9 cellular contexts compared by ENCODE assay signal in genomic region chr5:96962540-96962991, GRCh38. TPM values are rescaled to one million over a fixed set of nuclear protein-coding genes. Genes with fewer than 3 reads are reported as not detected.
DNase-seq lines count a peak whose midpoint lies in the region; ATAC-seq and TF ChIP-seq lines count a peak whose summit lies in the region.
"Had no signal": no experiment of that assay in that cellular context is flagged by ENCODE, and none has a peak within 500 bp of the region (broad histone marks: within the 10 kb centered on the region; RNA-seq: fewer than 3 reads in every experiment).

No MANE protein-coding gene starts in this region.

- H3K9me3 Mint-ChIP-seq in WTC11: peaks cover 6% of the 10 kb centered on the region; the same call in 1 of the 2 replicates
- H3K9me3 Mint-ChIP-seq: H9 had no signal

- H3K4me3 ChIP-seq in HEK293 (ENCODE audit: low read depth, low read length) (no peak overlapping the region), Peyer's patch (no peak overlapping the region), esophagus muscularis mucosa (no peak overlapping the region), skeletal muscle tissue (ENCODE audit: low read length in 3 of 3) (peak overlapping the region in 1 of 3 donors; percentile 3)
- H3K4me3 ChIP-seq: adrenal gland had no signal

- 70% methylated on average over 4 of the region's 4 CpGs for WGBS in esophagus muscularis mucosa

- TF ChIP-seq CTCF in HEK293 (tag by site-specific recombination; IDR thresholded peaks at IDR 0.05): no peak
- no peak for TF ChIP-seq CTCF in Peyer's patch (IDR thresholded peaks at IDR 0.05)
- no peak for TF ChIP-seq CTCF in esophagus muscularis mucosa (IDR thresholded peaks at IDR 0.05)
- TF ChIP-seq CTCF in WTC11 (IDR thresholded peaks at IDR 0.05): no peak

- H3K4me1 Mint-ChIP-seq in WTC11: peaks cover 5% of the 10 kb centered on the region

- POLR2A ChIA-PET in HEK293 (lab: Yijun Ruan, JAX): interaction anchor here (1.4 kb wide), 1 partner anchor 27 kb away, joined by 3 read pairs; the partner anchor contains the start of gene LNPEP
- POLR2A ChIA-PET in WTC11 (lab: Charles Lee): no interaction called here

- no peak overlapping the region for H3K27ac Mint-ChIP-seq in WTC11
- H3K27ac Mint-ChIP-seq: H9 had no signal

- H3K9me3 ChIP-seq in HEK293 (ENCODE audit: control insufficient read depth, insufficient read depth, low read depth, low read length) (no peaks in the 10 kb centered on the region), Peyer's patch (no peaks in the 10 kb centered on the region), esophagus muscularis mucosa (no peaks in the 10 kb centered on the region), skeletal muscle tissue (ENCODE audit: control insufficient read depth in 3 of 3, low read length in 3 of 3) (no peaks in the 10 kb centered on the region)
- H3K9me3 ChIP-seq: adrenal gland had no signal

- intact Hi-C loops in esophagus muscularis mucosa (cut with DNase I): no loop called here

- no peak overlapping the region for H3K9ac ChIP-seq in skeletal muscle tissue (ENCODE audit: low read depth in 1 of 3, low read length in 3 of 3)

- no peaks in the 10 kb centered on the region for H3K36me3 Mint-ChIP-seq in WTC11

- H3K27me3 Mint-ChIP-seq in WTC11 (ENCODE audit: low read depth): no peaks in the 10 kb centered on the region

- no peak overlapping the region for H3K4me3 Mint-ChIP-seq in WTC11
- H3K4me3 Mint-ChIP-seq: H9 had no signal

- DNase-seq in Peyer's patch (no peak), esophagus muscularis mucosa (ENCODE audit: extremely low spot score) (no peak), WTC11 (ENCODE audit: low spot score) (no peak), amygdala (lab: John Stamatoyannopoulos, UW) (no peak)
- DNase-seq: H9 had no signal

- H3K4me1 ChIP-seq in HEK293 (ENCODE audit: control insufficient read depth, insufficient read depth, low read length): peaks cover 20% of the 10 kb centered on the region
- peaks cover 0 to 24% (median 6%) of the 10 kb centered on the region in 4 donors for H3K4me1 ChIP-seq in Peyer's patch
- peaks cover 32 to 39% (median 37%) of the 10 kb centered on the region in 4 donors for H3K4me1 ChIP-seq in esophagus muscularis mucosa
- H3K4me1 ChIP-seq in skeletal muscle tissue (ENCODE audit: control insufficient read depth in 3 of 3, insufficient read depth in 3 of 3, low read length in 3 of 3): peaks cover 18 to 26% (median 23%) of the 10 kb centered on the region in 3 donors

- 0 out of 2 replicates have a peak overlapping the region, but pooled peaks have one; percentile 39 for H3K27ac ChIP-seq in HEK293 (ENCODE audit: extremely low read depth, low read depth, low read length)
- H3K27ac ChIP-seq in Peyer's patch: peak overlapping the region; percentile 60 to 65 (median 62)
- H3K27ac ChIP-seq in esophagus muscularis mucosa (replicated peaks in 1 of 4): peak overlapping the region in 3 of 4 donors; percentile 20 to 60 (median 21)
- H3K27ac ChIP-seq in skeletal muscle tissue (ENCODE audit: low read depth, low read length): peak overlapping the region; percentile 54

- TF ChIP-seq POLR2A in Peyer's patch (IDR thresholded peaks at IDR 0.05) (no peak), esophagus muscularis mucosa (IDR thresholded peaks at IDR 0.05; ENCODE audit: low read depth) (no peak)

- no peaks in the 10 kb centered on the region for H3K36me3 ChIP-seq in HEK293 (ENCODE audit: control insufficient read depth in 2 of 2, insufficient read depth in 1 of 2, low read length in 2 of 2)
- no peaks in the 10 kb centered on the region for H3K36me3 ChIP-seq in Peyer's patch
- no peaks in the 10 kb centered on the region for H3K36me3 ChIP-seq in esophagus muscularis mucosa
- H3K36me3 ChIP-seq in skeletal muscle tissue (ENCODE audit: control insufficient read depth in 3 of 3, insufficient read depth in 3 of 3, low read length in 3 of 3): no peaks in the 10 kb centered on the region
- H3K36me3 ChIP-seq: adrenal gland had no signal

- H3K27me3 ChIP-seq in Peyer's patch (no peaks in the 10 kb centered on the region), esophagus muscularis mucosa (no peaks in the 10 kb centered on the region), skeletal muscle tissue (ENCODE audit: control insufficient read depth in 3 of 3, insufficient read depth in 3 of 3, low read length in 3 of 3) (no peaks in the 10 kb centered on the region)
- H3K27me3 ChIP-seq: adrenal gland had no signal

- TF ChIP-seq EP300 in esophagus muscularis mucosa (IDR thresholded peaks at IDR 0.05): no peak

- no peak for ATAC-seq in WTC11
- ATAC-seq in HG02588 (IDR thresholded peaks at IDR 0.05; ENCODE audit: unreplicated experiment): no peak

- CTCF ChIA-PET in HEK293 (lab: Yijun Ruan, JAX): interaction anchor here (0.9 to 1.4 kb wide), 2 partner anchors 35 to 626 kb away, joined by 3 to 4 read pairs; no protein-coding TSS in a partner anchor
- CTCF ChIA-PET in WTC11 (lab: Charles Lee): interaction anchor here (0.7 to 1.3 kb wide), 2 partner anchors 9 to 26 kb away, joined by 3 read pairs; partner anchors contain the start of gene LNPEP

TF ChIP-seq in HEK293, 187 proteins besides CTCF, POLR2A, EP300 and RAD21:
- TF ChIP-seq BCL11A (tag by site-specific recombination; IDR thresholded peaks at IDR 0.05; ENCODE audit: low read depth): no peak
- peak; percentile 38 for TF ChIP-seq ZNF335 (tag by site-specific recombination; conservative IDR thresholded peaks at IDR 0.05)
- TF ChIP-seq ZNF600 (tag by site-specific recombination; IDR thresholded peaks at IDR 0.05): 0 out of 2 replicates have a peak, but pooled peaks have one; percentile 21

TF ChIP-seq in WTC11, 78 proteins besides CTCF, POLR2A, EP300 and RAD21:
- TF ChIP-seq, protein P1, sequence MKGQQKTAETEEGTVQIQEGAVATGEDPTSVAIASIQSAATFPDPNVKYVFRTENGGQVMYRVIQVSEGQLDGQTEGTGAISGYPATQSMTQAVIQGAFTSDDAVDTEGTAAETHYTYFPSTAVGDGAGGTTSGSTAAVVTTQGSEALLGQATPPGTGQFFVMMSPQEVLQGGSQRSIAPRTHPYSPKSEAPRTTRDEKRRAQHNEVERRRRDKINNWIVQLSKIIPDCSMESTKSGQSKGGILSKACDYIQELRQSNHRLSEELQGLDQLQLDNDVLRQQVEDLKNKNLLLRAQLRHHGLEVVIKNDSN (CRISPR knock-in tag; IDR thresholded peaks at IDR 0.05): no peak
- TF ChIP-seq GABPB1 (CRISPR knock-in tag; IDR thresholded peaks at IDR 0.05) (no peak), GRHL2 (CRISPR knock-in tag; IDR thresholded peaks at IDR 0.05; ENCODE audit: insufficient replicate concordance, severe bottlenecking) (no peak)
- TF ChIP-seq, protein P2, sequence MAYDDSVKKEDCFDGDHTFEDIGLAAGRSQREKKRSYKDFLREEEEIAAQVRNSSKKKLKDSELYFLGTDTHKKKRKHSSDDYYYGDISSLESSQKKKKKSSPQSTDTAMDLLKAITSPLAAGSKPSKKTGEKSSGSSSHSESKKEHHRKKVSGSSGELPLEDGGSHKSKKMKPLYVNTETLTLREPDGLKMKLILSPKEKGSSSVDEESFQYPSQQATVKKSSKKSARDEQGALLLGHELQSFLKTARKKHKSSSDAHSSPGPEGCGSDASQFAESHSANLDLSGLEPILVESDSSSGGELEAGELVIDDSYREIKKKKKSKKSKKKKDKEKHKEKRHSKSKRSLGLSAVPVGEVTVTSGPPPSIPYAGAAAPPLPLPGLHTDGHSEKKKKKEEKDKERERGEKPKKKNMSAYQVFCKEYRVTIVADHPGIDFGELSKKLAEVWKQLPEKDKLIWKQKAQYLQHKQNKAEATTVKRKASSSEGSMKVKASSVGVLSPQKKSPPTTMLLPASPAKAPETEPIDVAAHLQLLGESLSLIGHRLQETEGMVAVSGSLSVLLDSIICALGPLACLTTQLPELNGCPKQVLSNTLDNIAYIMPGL (CRISPR knock-in tag; IDR thresholded peaks at IDR 0.05): no peak

RNA-seq across cellular contexts. Expression of gene LNPEP, which starts 26.7 kb away (rescaled TPM):
- total RNA-seq in Peyer's patch (10 to 100 TPM; 28.9 to 64.4 (median 38.5) TPM), esophagus muscularis mucosa (10 to 100 TPM; 55.2 to 80.2 (median 65.6) TPM), skeletal muscle tissue (57.4 TPM), WTC11 (2021) (4.7 to 6.4 TPM (median 5.2 TPM) in 3 replicates)
